Comparison of ENCODE assay signal across 18 cellular contexts in genomic region chr7:99104631-99105030, GRCh38. TPM values are rescaled to one million over a fixed set of nuclear protein-coding genes. Genes with fewer than 3 reads are reported as not detected.
DNase-seq lines count a peak whose midpoint lies in the region; ATAC-seq, FAIRE-seq and TF ChIP-seq lines count a peak whose summit lies in the region.
"Had no signal": no experiment of that assay in that cellular context is flagged by ENCODE, and none has a peak within 500 bp of the region (broad histone marks: within the 10 kb centered on the region; RNA-seq: fewer than 3 reads in every experiment).

No MANE protein-coding gene starts in this region.

- 0 out of 3 replicates have a peak, but pooled peaks cover 1% of the 10 kb centered on the region for H3K9me3 ChIP-seq in A549
- H3K9me3 ChIP-seq in Karpas-422 (ENCODE audit: low read length) = no peaks in the 10 kb centered on the region
- no peaks in the 10 kb centered on the region for H3K9me3 ChIP-seq in gastrocnemius medialis
- H3K9me3 ChIP-seq: Caco-2, SJCRH30 had no signal

- H3K27ac ChIP-seq in A549 (peak overlapping the region; percentile 11 to 81; a peak in 4 of 6 replicates), Karpas-422 (ENCODE audit: low read length) (peak overlapping the region; percentile 69), coronary artery (peak overlapping the region; percentile 28 to 68), gastrocnemius medialis (peak overlapping the region in 3 of 4 donors; percentile 0 to 25 (median 18))
- H3K27ac ChIP-seq: SJCRH30 had no signal

- TF ChIP-seq CTCF in A549 (IDR thresholded peaks at IDR 0.05) (no peak), coronary artery (IDR thresholded peaks at IDR 0.05) (no peak), gastrocnemius medialis (IDR thresholded peaks at IDR 0.05 in 4 of 5, conservative IDR thresholded peaks at IDR 0.05 in 1 of 5) (no peak)

- CTCF ChIA-PET in A549 (lab: Yijun Ruan, JAX) = interaction anchor here (1.4 to 1.6 kb wide), 2 partner anchors 37 to 208 kb away, joined by 5 read pairs; no protein-coding TSS in a partner anchor

- no peaks in the 10 kb centered on the region; the same call in 1 of the 2 replicates for H4K20me1 ChIP-seq in Karpas-422 (ENCODE audit: insufficient read depth, low read depth, low read length)

- no peak for TF ChIP-seq POLR2A in A549 (IDR thresholded peaks at IDR 0.05; ENCODE audit: low read length)
- TF ChIP-seq POLR2A in gastrocnemius medialis (IDR thresholded peaks at IDR 0.05) = no peak

- H3K4me3 ChIP-seq in A549 = no peak overlapping the region
- H3K4me3 ChIP-seq in Karpas-422 (ENCODE audit: low read length) = no peak overlapping the region
- no peak overlapping the region for H3K4me3 ChIP-seq in coronary artery
- H3K4me3 ChIP-seq in gastrocnemius medialis = no peak overlapping the region
- H3K4me3 ChIP-seq: SJCRH30 had no signal

- TF ChIP-seq RAD21 in A549 (conservative IDR thresholded peaks at IDR 0.05 in 1 of 2, IDR thresholded peaks at IDR 0.05 in 1 of 2) = no peak

- H3K27me3 ChIP-seq in Karpas-422 (ENCODE audit: low read length) (no peaks in the 10 kb centered on the region), gastrocnemius medialis (no peaks in the 10 kb centered on the region)
- H3K27me3 ChIP-seq: SJCRH30 had no signal

- H3K4me2 ChIP-seq in A549 = no peak overlapping the region; the same call in 1 of the 3 replicates
- H3K4me2 ChIP-seq in Karpas-422 (ENCODE audit: low read depth, low read length, poor library complexity, severe bottlenecking) = peak overlapping the region; percentile 48

- no peak for TF ChIP-seq EP300 in A549 (IDR thresholded peaks at IDR 0.05)

- H3K4me3 Mint-ChIP-seq in activated T-cell treated with anti-CD3 and anti-CD28 coated beads, Interleukin-2, amount 50 U/mL, for 4 hours = no peak overlapping the region

- H3K9me3 Mint-ChIP-seq in activated T-cell treated with anti-CD3 and anti-CD28 coated beads, Interleukin-2, amount 50 U/mL, for 4 hours = peaks cover 6% of the 10 kb centered on the region

- POLR2A ChIA-PET in A549 (lab: Yijun Ruan, JAX) = no interaction called here

- H3K36me3 Mint-ChIP-seq in activated T-cell treated with anti-CD3 and anti-CD28 coated beads, Interleukin-2, amount 50 U/mL, for 4 hours (ENCODE audit: insufficient read depth) = peaks cover 19% of the 10 kb centered on the region

- no peak for FAIRE-seq in A549 (lab: Jason Lieb, UNC)
- no peak for FAIRE-seq in RCC 7860 (lab: Jason Lieb, UNC)

- 97% methylated on average over 3 of the region's 3 CpGs for WGBS in A549 (ENCODE audit: missing lambda C conversion rate)

- H3K36me3 ChIP-seq in Karpas-422 (ENCODE audit: insufficient read depth, low read length) (peaks cover 6% of the 10 kb centered on the region; the same call in 1 of the 2 replicates), gastrocnemius medialis (no peaks in the 10 kb centered on the region)
- H3K36me3 ChIP-seq: SJCRH30 had no signal

- no peak overlapping the region for H2AFZ ChIP-seq in Karpas-422 (ENCODE audit: low read length)

- peaks cover 97% of the 10 kb centered on the region for H3K79me2 ChIP-seq in Karpas-422 (ENCODE audit: low read length)

- H3K4me1 ChIP-seq in A549 (peaks cover 100% of the 10 kb centered on the region), Karpas-422 (ENCODE audit: low read length) (peaks cover 87% of the 10 kb centered on the region), gastrocnemius medialis (peaks cover 36 to 56% of the 10 kb centered on the region in 2 donors)

- in situ Hi-C loops in gastrocnemius medialis (cut with MboI; ENCODE audit: low sequenced_read_pairs in 4 of 4) = no loop called here

- ATAC-seq in A549 (no peak), gastrocnemius medialis (no peak), HG03108 (IDR thresholded peaks at IDR 0.05; ENCODE audit: unreplicated experiment) (no peak)
- no peak for ATAC-seq in activated T-cell treated with anti-CD3 and anti-CD28 coated beads, Interleukin-2, amount 50 U/mL, for 4 hours

- H3K4me1 Mint-ChIP-seq in activated T-cell treated with anti-CD3 and anti-CD28 coated beads, Interleukin-2, amount 50 U/mL, for 4 hours (ENCODE audit: low read depth) = peaks cover 65% of the 10 kb centered on the region

- DNase-seq in A549 (ENCODE audit: low read depth in 1 of 2, low spot score in 1 of 2) (no peak), Karpas-422 (no peak), coronary artery (ENCODE audit: low spot score) (no peak), gastrocnemius medialis (no peak), RCC 7860 (ENCODE audit: low spot score) (no peak), GDM1 (lab: John Stamatoyannopoulos, UW) (no peak)
- DNase-seq in activated T-cell treated with anti-CD3 and anti-CD28 coated beads, Interleukin-2, amount 50 U/mL, for 4 hours = no peak
- DNase-seq: Caco-2, DMS153, EL, H7, NCI-H1105 treated with DMSO at 0.1 percent for 48 hours, NCI-H1930, NCI-H2171, NCI-H446, NCI-H69, SJCRH30 had no signal

- intact Hi-C loops in gastrocnemius medialis (cut with DNase I; ENCODE audit: low total_unique reads) = no loop called here

- no peak overlapping the region for H3K9ac ChIP-seq in Karpas-422 (ENCODE audit: low read length)

- H3K27me3 Mint-ChIP-seq in activated T-cell treated with anti-CD3 and anti-CD28 coated beads, Interleukin-2, amount 50 U/mL, for 4 hours (ENCODE audit: low read depth) = no peaks in the 10 kb centered on the region

- H3K9me2 ChIP-seq in Karpas-422 (replicated peaks; ENCODE audit: insufficient read depth, low read length) = no peaks in the 10 kb centered on the region

TF ChIP-seq in A549, 52 proteins besides CTCF, POLR2A, EP300 and RAD21:
- TF ChIP-seq ZNF302 (CRISPR knock-in tag; IDR thresholded peaks at IDR 0.05) (no peak), BHLHE40 (IDR thresholded peaks at IDR 0.05; ENCODE audit: low read depth, low read length) (no peak), CBX2 (IDR thresholded peaks at IDR 0.05; ENCODE audit: borderline replicate concordance, low read depth) (no peak), ZFP36 (IDR thresholded peaks at IDR 0.05; ENCODE audit: borderline replicate concordance, partially characterized antibody) (no peak), HDAC2 (IDR thresholded peaks at IDR 0.05) (no peak), FOSL2 (IDR thresholded peaks at IDR 0.05) (no peak), FOSL2 (CRISPR knock-in tag; IDR thresholded peaks at IDR 0.05) (no peak), FOXS1 (CRISPR knock-in tag; IDR thresholded peaks at IDR 0.05) (no peak)
- TF ChIP-seq, protein P1, sequence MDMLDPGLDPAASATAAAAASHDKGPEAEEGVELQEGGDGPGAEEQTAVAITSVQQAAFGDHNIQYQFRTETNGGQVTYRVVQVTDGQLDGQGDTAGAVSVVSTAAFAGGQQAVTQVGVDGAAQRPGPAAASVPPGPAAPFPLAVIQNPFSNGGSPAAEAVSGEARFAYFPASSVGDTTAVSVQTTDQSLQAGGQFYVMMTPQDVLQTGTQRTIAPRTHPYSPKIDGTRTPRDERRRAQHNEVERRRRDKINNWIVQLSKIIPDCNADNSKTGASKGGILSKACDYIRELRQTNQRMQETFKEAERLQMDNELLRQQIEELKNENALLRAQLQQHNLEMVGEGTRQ (IDR thresholded peaks at IDR 0.05) = no peak
- TF ChIP-seq, protein P2, sequence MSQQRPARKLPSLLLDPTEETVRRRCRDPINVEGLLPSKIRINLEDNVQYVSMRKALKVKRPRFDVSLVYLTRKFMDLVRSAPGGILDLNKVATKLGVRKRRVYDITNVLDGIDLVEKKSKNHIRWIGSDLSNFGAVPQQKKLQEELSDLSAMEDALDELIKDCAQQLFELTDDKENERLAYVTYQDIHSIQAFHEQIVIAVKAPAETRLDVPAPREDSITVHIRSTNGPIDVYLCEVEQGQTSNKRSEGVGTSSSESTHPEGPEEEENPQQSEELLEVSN (IDR thresholded peaks at IDR 0.05; ENCODE audit: borderline replicate concordance, low read depth) = no peak
- TF ChIP-seq, protein P3, sequence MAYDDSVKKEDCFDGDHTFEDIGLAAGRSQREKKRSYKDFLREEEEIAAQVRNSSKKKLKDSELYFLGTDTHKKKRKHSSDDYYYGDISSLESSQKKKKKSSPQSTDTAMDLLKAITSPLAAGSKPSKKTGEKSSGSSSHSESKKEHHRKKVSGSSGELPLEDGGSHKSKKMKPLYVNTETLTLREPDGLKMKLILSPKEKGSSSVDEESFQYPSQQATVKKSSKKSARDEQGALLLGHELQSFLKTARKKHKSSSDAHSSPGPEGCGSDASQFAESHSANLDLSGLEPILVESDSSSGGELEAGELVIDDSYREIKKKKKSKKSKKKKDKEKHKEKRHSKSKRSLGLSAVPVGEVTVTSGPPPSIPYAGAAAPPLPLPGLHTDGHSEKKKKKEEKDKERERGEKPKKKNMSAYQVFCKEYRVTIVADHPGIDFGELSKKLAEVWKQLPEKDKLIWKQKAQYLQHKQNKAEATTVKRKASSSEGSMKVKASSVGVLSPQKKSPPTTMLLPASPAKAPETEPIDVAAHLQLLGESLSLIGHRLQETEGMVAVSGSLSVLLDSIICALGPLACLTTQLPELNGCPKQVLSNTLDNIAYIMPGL (CRISPR knock-in tag; IDR thresholded peaks at IDR 0.05; ENCODE audit: borderline replicate concordance) = no peak
- TF ChIP-seq, protein P4, sequence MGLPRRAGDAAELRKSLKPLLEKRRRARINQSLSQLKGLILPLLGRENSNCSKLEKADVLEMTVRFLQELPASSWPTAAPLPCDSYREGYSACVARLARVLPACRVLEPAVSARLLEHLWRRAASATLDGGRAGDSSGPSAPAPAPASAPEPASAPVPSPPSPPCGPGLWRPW (IDR thresholded peaks at IDR 0.05) = no peak
TF ChIP-seq in A549: peak in this region for 0.

RNA-seq across cellular contexts. Expression of gene SMURF1, which starts 39.3 kb away (rescaled TPM):
- 21.5 and 22.1 TPM in 2 replicates for polyA plus RNA-seq in A549 (2011; rRNA removed)
- polyA plus RNA-seq in A549 (2012; cell fraction: cytosol; rRNA removed) = 8.6 and 10.8 TPM in 2 replicates
- 23.9 and 34.3 TPM in 2 replicates for polyA plus RNA-seq in A549 (2012; cell fraction: nucleus; rRNA removed)
- polyA plus RNA-seq in A549 (2017; fragmentation: RNase III; extraction: RNeasy Plus Mini Kit Qiagen cat#74134 plus additional on column Dnase treatment) = 13.3 to 15.4 TPM (median 13.8 TPM) in 3 replicates
- 20.1 and 20.5 TPM in 2 replicates for polyA minus RNA-seq in A549 (2011; rRNA and poly(A)+ RNA removed)
- total RNA-seq in Karpas-422 (2014; rRNA removed; shearing (Covaris generic); ENCODE audit: low replicate concordance) = 16.7 and 22.6 TPM in 2 replicates
- 10 to 100 TPM; 15.4 to 44.8 (median 18.3) TPM for total RNA-seq in gastrocnemius medialis
- 10 to 100 TPM; 15.1 to 18.1 (median 17.1) TPM for total RNA-seq in activated T-cell treated with anti-CD3 and anti-CD28 coated beads, Interleukin-2, amount 50 U/mL, for 4 hours

Comparison
In these comparisons a context has a peak if more than half of its experiments do, and no peak if none do; other contexts are left out.
1. H3K27ac ChIP-seq: peak in every context shown above with its lines; median percentile 69 in Karpas-422; 48 in coronary artery; 46 in A549; 18 in gastrocnemius medialis.